8 cellular contexts compared by ENCODE assay signal in genomic region chr12:132144115-132145071, GRCh38. TPM values are rescaled to one million over a fixed set of nuclear protein-coding genes. Genes with fewer than 3 reads are reported as not detected.
DNase-seq lines count a peak whose midpoint lies in the region; ATAC-seq, FAIRE-seq and TF ChIP-seq lines count a peak whose summit lies in the region.

A gene with protein sequence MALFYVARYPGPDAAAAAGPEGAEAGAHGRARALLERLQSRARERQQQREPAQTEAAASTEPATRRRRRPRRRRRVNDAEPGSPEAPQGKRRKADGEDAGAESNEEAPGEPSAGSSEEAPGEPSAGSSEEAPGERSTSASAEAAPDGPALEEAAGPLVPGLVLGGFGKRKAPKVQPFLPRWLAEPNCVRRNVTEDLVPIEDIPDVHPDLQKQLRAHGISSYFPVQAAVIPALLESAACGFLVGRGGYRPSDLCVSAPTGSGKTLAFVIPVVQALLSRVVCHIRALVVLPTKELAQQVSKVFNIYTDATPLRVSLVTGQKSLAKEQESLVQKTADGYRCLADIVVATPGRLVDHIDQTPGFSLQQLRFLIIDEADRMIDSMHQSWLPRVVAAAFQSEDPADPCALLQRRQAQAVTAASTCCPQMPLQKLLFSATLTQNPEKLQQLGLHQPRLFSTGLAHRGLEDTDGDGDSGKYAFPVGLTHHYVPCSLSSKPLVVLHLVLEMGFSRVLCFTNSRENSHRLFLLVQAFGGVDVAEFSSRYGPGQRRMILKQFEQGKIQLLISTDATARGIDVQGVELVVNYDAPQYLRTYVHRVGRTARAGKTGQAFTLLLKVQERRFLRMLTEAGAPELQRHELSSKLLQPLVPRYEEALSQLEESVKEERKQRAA (minus strand): TSS chr12:132144319. CDS start chr12:132144296, 23 bp downstream.
Gene NOC4L (plus strand): TSS chr12:132144457. CDS start chr12:132144489, 32 bp downstream.

- TF ChIP-seq CTCF in right atrium auricular region (IDR thresholded peaks at IDR 0.05): peak in 1 of 2 donors; percentile 19
- TF ChIP-seq CTCF in psoas muscle (IDR thresholded peaks at IDR 0.05): no peak

- H3K27ac Mint-ChIP-seq in T-helper 1 cell treated with Interleukin-12 subunit alpha and Interleukin-12 subunit beta and Interleukin-4 antibody, amounts not matched to agents 30 μg/mL and 1 μg/mL, for 36 hours: peak within 1 kb of the TSS; percentile 97

- H3K36me3 ChIP-seq in right atrium auricular region: peaks cover 30% of the 10 kb centered on the region
- H3K36me3 ChIP-seq in psoas muscle (ENCODE audit: insufficient read depth in 1 of 2, low read depth in 1 of 2): peaks cover 5 to 60% of the 10 kb centered on the region in 2 donors

- peak; percentile 90 for TF ChIP-seq POLR2A in GM15510 (IDR thresholded peaks at IDR 0.05; ENCODE audit: borderline replicate concordance, extremely low read depth, insufficient read length)

- H3K9me3 ChIP-seq in right atrium auricular region: no peaks in the 10 kb centered on the region
- H3K9me3 ChIP-seq in psoas muscle: no peaks in the 10 kb centered on the region

- peak; percentile 85 for ATAC-seq in HG02870 (IDR thresholded peaks at IDR 0.05; ENCODE audit: unreplicated experiment)
- ATAC-seq in psoas muscle: peak; percentile 92 to 97 (median 96)

- WGBS in psoas muscle, 3 donors: 0 to 1% (median 1%) methylated on average over 82 to 113 of the region's 113 CpGs

- H3K36me3 Mint-ChIP-seq in T-helper 1 cell treated with Interleukin-12 subunit alpha and Interleukin-12 subunit beta and Interleukin-4 antibody, amounts not matched to agents 30 μg/mL and 1 μg/mL, for 36 hours (ENCODE audit: low read depth): peaks cover 14% of the 10 kb centered on the region

- FAIRE-seq in urothelium cell line (lab: Jason Lieb, UNC): peak; percentile 92

- H3K27me3 ChIP-seq in right atrium auricular region: no peaks in the 10 kb centered on the region
- H3K27me3 ChIP-seq in psoas muscle (ENCODE audit: insufficient read depth in 3 of 3, low read length in 2 of 3): no peaks in the 10 kb centered on the region

- H3K27ac ChIP-seq in right atrium auricular region (peak within 1 kb of the TSS; percentile 78 to 87), psoas muscle (peak within 1 kb of the TSS; percentile 89)

- H3K4me1 ChIP-seq in right atrium auricular region (peaks cover 0 to 24% of the 10 kb centered on the region in 2 donors), psoas muscle (peaks cover 17% of the 10 kb centered on the region)

- peaks cover 22% of the 10 kb centered on the region for H3K4me1 Mint-ChIP-seq in T-helper 1 cell treated with Interleukin-12 subunit alpha and Interleukin-12 subunit beta and Interleukin-4 antibody, amounts not matched to agents 30 μg/mL and 1 μg/mL, for 36 hours (ENCODE audit: low read depth)

- no peaks in the 10 kb centered on the region for H3K9me3 Mint-ChIP-seq in T-helper 1 cell treated with Interleukin-12 subunit alpha and Interleukin-12 subunit beta and Interleukin-4 antibody, amounts not matched to agents 30 μg/mL and 1 μg/mL, for 36 hours

- H3K4me3 ChIP-seq in right atrium auricular region: peak within 1 kb of the TSS; percentile 87 to 99
- peak within 1 kb of the TSS; percentile 96 for H3K4me3 ChIP-seq in psoas muscle

- DNase-seq in NCI-H146 treated with DMSO at 0.1 percent for 48 hours (lab: John Stamatoyannopoulos, UW; ENCODE audit: unreplicated experiment): peak; percentile 66
- peak; percentile 67 for DNase-seq in amniotic stem cell (lab: John Stamatoyannopoulos, UW)
- peak; percentile 93 for DNase-seq in right atrium auricular region (ENCODE audit: low spot score)
- peak; percentile 95 to 97 for DNase-seq in psoas muscle
- peak; percentile 97 for DNase-seq in urothelium cell line (ENCODE audit: low spot score)

- H3K27me3 Mint-ChIP-seq in T-helper 1 cell treated with Interleukin-12 subunit alpha and Interleukin-12 subunit beta and Interleukin-4 antibody, amounts not matched to agents 30 μg/mL and 1 μg/mL, for 36 hours (ENCODE audit: low read depth): no peaks in the 10 kb centered on the region

- peak within 1 kb of the TSS; percentile 93 for H3K4me3 Mint-ChIP-seq in T-helper 1 cell treated with Interleukin-12 subunit alpha and Interleukin-12 subunit beta and Interleukin-4 antibody, amounts not matched to agents 30 μg/mL and 1 μg/mL, for 36 hours

- intact Hi-C loops in psoas muscle (cut with DNase I): loop anchor here in 1 of 2 donors (1.0 kb wide), 1 partner anchor 49 kb away; no protein-coding TSS in a partner anchor

RNA-seq across cellular contexts. Expression of the first gene that starts in this region (rescaled TPM):
- 1 to 10 TPM; 6.6 to 8.0 TPM for total RNA-seq in right atrium auricular region
- 10 to 100 TPM in 3 of 4 donors, 1 to 10 TPM in 1; 7.3 to 17.1 (median 11.8) TPM for total RNA-seq in psoas muscle
- polyA plus RNA-seq in psoas muscle: 10 to 100 TPM; 11.7 to 17.0 (median 14.8) TPM

RNA-seq across cellular contexts. Expression of gene NOC4L, which starts in this region (rescaled TPM):
- total RNA-seq in right atrium auricular region (1 to 10 TPM; 6.9 to 9.9 TPM), psoas muscle (10 to 100 TPM in 3 of 4 donors, 1 to 10 TPM in 1; 7.9 to 25.7 (median 17.7) TPM)
- polyA plus RNA-seq in psoas muscle: 10 to 100 TPM; 28.4 to 36.7 (median 30.8) TPM

Comparison
In these comparisons a context has a peak if more than half of its experiments do, and no peak if none do; other contexts are left out.
1. Peak in every context shown above with its lines: DNase-seq, ATAC-seq, H3K4me3 ChIP-seq and H3K27ac ChIP-seq.